Comparison of ENCODE assay signal across 15 cellular contexts in genomic region chr15:58438111-58438510, GRCh38. TPM values are rescaled to one million over a fixed set of nuclear protein-coding genes. Genes with fewer than 3 reads are reported as not detected.
"Had no signal": no experiment of that assay in that cellular context is flagged by ENCODE, and none has a peak within 500 bp of the region (broad histone marks: within the 10 kb centered on the region; RNA-seq: fewer than 3 reads in every experiment).

No MANE protein-coding gene starts in this region.

- DNase-seq: activated CD4-positive, alpha-beta T cell treated with anti-CD3 and anti-CD28 coated beads for 4 hours; activated CD8-positive, alpha-beta T cell treated with anti-CD3 and anti-CD28 coated beads for 36 hours; activated effector memory CD4-positive, alpha-beta T cell treated with Interleukin-2 at 50 U/mL for 16 hours; activated naive CD4-positive, alpha-beta T cell; activated T-cell treated with anti-CD3 and anti-CD28 coated beads, Interleukin-2, amount 50 U/mL, for 24 hours; aorta; central memory CD4-positive, alpha-beta T cell; KG1; NCI-H1105; NCI-H1436 treated with DMSO at 0.1 percent for 48 hours; NCI-H187; NCI-H2081; PC-3 had no signal

- H3K9me3 ChIP-seq: MG63, SJSA1 had no signal

- H3K27ac ChIP-seq: SJSA1 had no signal

- H3K4me3 ChIP-seq: MG63, SJSA1 had no signal

- H3K36me3 ChIP-seq: MG63, SJSA1 had no signal

- H3K27me3 ChIP-seq: MG63, SJSA1 had no signal

RNA-seq across cellular contexts. Expression of gene LIPC, which starts 6.3 kb away (rescaled TPM):
- total RNA-seq: PC-3 had no signal
